In the genomic region with DNA sequence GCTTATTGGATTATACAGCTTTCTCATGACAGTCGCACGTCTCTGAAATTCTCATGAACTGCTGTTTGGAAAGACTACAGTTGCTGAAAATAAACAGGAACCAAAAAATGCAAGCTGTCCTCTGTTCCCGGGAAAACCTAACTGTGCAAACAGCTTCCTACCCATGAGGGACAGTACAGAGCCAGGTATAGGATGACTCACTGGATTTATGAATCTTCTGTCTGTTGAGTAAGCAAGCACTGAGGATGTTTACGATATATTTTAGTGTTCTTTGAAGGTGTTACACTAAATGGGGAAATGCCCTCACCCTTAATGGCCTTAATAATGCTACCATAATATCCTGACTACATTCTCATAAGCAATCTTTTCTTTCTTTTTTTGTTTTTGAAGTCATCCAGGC, we compare ENCODE assay signal across 1 cellular context.
TF ChIP-seq lines count a peak whose summit lies in the region.

No MANE protein-coding gene starts in this region.

TF ChIP-seq in IMR-90, 13 proteins besides CTCF, POLR2A, EP300 and RAD21:
- TF ChIP-seq BHLHE40 (IDR thresholded peaks at IDR 0.05; ENCODE audit: low read depth, low read length) (no peak), MAZ (IDR thresholded peaks at IDR 0.05; ENCODE audit: borderline replicate concordance, low read depth, low read length) (no peak), MAFK (IDR thresholded peaks at IDR 0.05; ENCODE audit: low read depth, low read length) (no peak), CHD1 (IDR thresholded peaks at IDR 0.05; ENCODE audit: low read depth, low read length) (no peak), RCOR1 (IDR thresholded peaks at IDR 0.05; ENCODE audit: insufficient replicate concordance, low read length) (no peak), FOS (IDR thresholded peaks at IDR 0.05; ENCODE audit: low read depth, low read length) (no peak), RFX5 (IDR thresholded peaks at IDR 0.05; ENCODE audit: low read depth, low read length) (no peak), MXI1 (IDR thresholded peaks at IDR 0.05; ENCODE audit: borderline replicate concordance, low read depth, low read length) (no peak), SMC3 (IDR thresholded peaks at IDR 0.05; ENCODE audit: low read depth, low read length) (no peak), CEBPB (IDR thresholded peaks at IDR 0.05; ENCODE audit: low read depth, low read length) (no peak), NFE2L2 (IDR thresholded peaks at IDR 0.05; ENCODE audit: low read depth, low read length) (no peak)
- TF ChIP-seq, protein P1, sequence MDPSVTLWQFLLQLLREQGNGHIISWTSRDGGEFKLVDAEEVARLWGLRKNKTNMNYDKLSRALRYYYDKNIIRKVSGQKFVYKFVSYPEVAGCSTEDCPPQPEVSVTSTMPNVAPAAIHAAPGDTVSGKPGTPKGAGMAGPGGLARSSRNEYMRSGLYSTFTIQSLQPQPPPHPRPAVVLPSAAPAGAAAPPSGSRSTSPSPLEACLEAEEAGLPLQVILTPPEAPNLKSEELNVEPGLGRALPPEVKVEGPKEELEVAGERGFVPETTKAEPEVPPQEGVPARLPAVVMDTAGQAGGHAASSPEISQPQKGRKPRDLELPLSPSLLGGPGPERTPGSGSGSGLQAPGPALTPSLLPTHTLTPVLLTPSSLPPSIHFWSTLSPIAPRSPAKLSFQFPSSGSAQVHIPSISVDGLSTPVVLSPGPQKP (IDR thresholded peaks at IDR 0.05; ENCODE audit: borderline replicate concordance, low read depth, low read length) = no peak
- TF ChIP-seq, protein P2, sequence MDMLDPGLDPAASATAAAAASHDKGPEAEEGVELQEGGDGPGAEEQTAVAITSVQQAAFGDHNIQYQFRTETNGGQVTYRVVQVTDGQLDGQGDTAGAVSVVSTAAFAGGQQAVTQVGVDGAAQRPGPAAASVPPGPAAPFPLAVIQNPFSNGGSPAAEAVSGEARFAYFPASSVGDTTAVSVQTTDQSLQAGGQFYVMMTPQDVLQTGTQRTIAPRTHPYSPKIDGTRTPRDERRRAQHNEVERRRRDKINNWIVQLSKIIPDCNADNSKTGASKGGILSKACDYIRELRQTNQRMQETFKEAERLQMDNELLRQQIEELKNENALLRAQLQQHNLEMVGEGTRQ (IDR thresholded peaks at IDR 0.05; ENCODE audit: low read depth, low read length) = no peak
